Comparison of ENCODE assay signal across 15 cellular contexts in the genomic region with DNA sequence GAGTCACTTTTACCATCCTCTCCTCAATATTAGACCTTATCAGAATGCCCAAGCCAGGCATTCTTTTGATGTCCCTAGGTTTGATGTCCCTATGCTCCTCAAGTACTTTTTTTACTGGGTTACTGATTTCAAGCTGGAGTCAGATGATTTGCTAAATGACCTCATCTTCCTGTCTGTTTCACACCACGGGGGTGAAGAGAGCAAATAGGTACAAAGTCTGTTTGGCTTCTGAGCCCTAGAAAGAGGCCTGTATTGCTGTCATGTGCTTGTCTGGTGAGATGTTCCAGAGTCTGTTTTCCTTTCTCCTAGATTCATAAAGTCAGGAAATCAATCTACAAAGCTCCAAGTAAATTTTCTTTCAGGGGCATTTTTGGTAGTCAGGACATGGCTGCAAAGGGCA. TPM values are rescaled to one million over a fixed set of nuclear protein-coding genes. Genes with fewer than 3 reads are reported as not detected.
DNase-seq lines count a peak whose midpoint lies in the region; ATAC-seq and TF ChIP-seq lines count a peak whose summit lies in the region.
"Had no signal": no experiment of that assay in that cellular context is flagged by ENCODE, and none has a peak within 500 bp of the region (broad histone marks: within the 10 kb centered on the region; RNA-seq: fewer than 3 reads in every experiment).

No MANE protein-coding gene starts in this region.

- peak; percentile 55 for DNase-seq in choroid plexus epithelial cell (ENCODE audit: low read depth)
- no peak for DNase-seq in mesenchymal stem cell
- no peak for DNase-seq in stimulated activated CD8-positive, alpha-beta memory T cell treated with anti-CD3 and anti-CD28 coated beads, Interleukin-4, amount 100 ng/mL, for 48 hours
- no peak for DNase-seq in AML-193 (lab: John Stamatoyannopoulos, UW)
- no peak for DNase-seq in right cardiac atrium
- no peak for DNase-seq in erythroblast (lab: John Stamatoyannopoulos, UW)
- DNase-seq: activated CD8-positive, alpha-beta memory T cell treated with anti-CD3 and anti-CD28 coated beads, Interleukin-2, amount 50 U/mL, for 48 hours; gastrocnemius medialis; left ventricle myocardium inferior; NCI-H1417 treated with DMSO at 0.1 percent for 48 hours; spleen; tibial artery had no signal

- no peak for TF ChIP-seq CTCF in choroid plexus epithelial cell (conservative IDR thresholded peaks at IDR 0.05; ENCODE audit: low read depth, low read length)

- no peaks in the 10 kb centered on the region for H3K79me1 ChIP-seq in mesenchymal stem cell (replicated peaks; ENCODE audit: low read length, poor library complexity, severe bottlenecking)

- H3K4me1 ChIP-seq in ACC112 (ENCODE audit: control insufficient read depth, insufficient read depth, low read length, unreplicated experiment): peaks cover 33% of the 10 kb centered on the region
- no peaks in the 10 kb centered on the region for H3K4me1 ChIP-seq in mesenchymal stem cell (ENCODE audit: control insufficient read depth, insufficient read depth, low read depth, low read length)
- H3K4me1 ChIP-seq in right cardiac atrium (ENCODE audit: control insufficient read depth, insufficient read depth, low read length): no peaks in the 10 kb centered on the region
- H3K4me1 ChIP-seq: gastrocnemius medialis had no signal

- no peak overlapping the region for H2BK5ac ChIP-seq in mesenchymal stem cell (ENCODE audit: low read depth, low read length, poor library complexity, severe bottlenecking)

- H2BK120ac ChIP-seq in mesenchymal stem cell (ENCODE audit: low read depth, low read length): no peak overlapping the region

- H4K8ac ChIP-seq in mesenchymal stem cell (ENCODE audit: low read length): no peak overlapping the region

- H2BK15ac ChIP-seq in mesenchymal stem cell (ENCODE audit: low read depth, poor library complexity, severe bottlenecking): no peak overlapping the region

- no peaks in the 10 kb centered on the region for H3K27me3 ChIP-seq in ACC112 (ENCODE audit: insufficient read depth, low read length)
- H3K27me3 ChIP-seq in mesenchymal stem cell (ENCODE audit: control insufficient read depth in 1 of 2, insufficient read depth in 1 of 2, low read length in 2 of 2): no peaks in the 10 kb centered on the region
- H3K27me3 ChIP-seq in right cardiac atrium (ENCODE audit: control insufficient read depth, insufficient read depth): no peaks in the 10 kb centered on the region
- H3K27me3 ChIP-seq: gastrocnemius medialis, neutrophil, spleen, tibial artery had no signal

- no peaks in the 10 kb centered on the region for H3K79me2 ChIP-seq in ACC112 (ENCODE audit: control insufficient read depth, insufficient read depth, low read length, unreplicated experiment)

- intact Hi-C loops in right cardiac atrium (cut with DNase I): no loop called here

- no peak overlapping the region for H3K9ac ChIP-seq in mesenchymal stem cell (ENCODE audit: low read length)

- ATAC-seq in HG03196 (IDR thresholded peaks at IDR 0.05; ENCODE audit: unreplicated experiment) (peak; percentile 58), right cardiac atrium (no peak)
- ATAC-seq: gastrocnemius medialis had no signal

- H3K14ac ChIP-seq in mesenchymal stem cell (ENCODE audit: low read length in 2 of 2): no peak overlapping the region

- peak overlapping the region in 1 of 2 experiments; percentile 18 for H2BK12ac ChIP-seq in mesenchymal stem cell (ENCODE audit: low read length in 2 of 2)

- H3K9me3 ChIP-seq in mesenchymal stem cell (ENCODE audit: control insufficient read depth, low read length): no peaks in the 10 kb centered on the region
- peaks cover 5% of the 10 kb centered on the region for H3K9me3 ChIP-seq in right cardiac atrium (ENCODE audit: control insufficient read depth, low read length)
- H3K9me3 ChIP-seq: gastrocnemius medialis, left ventricle myocardium inferior, neutrophil, spleen, tibial artery had no signal

- H3K23ac ChIP-seq in mesenchymal stem cell (ENCODE audit: low read length in 2 of 2): no peak overlapping the region

- H3K4ac ChIP-seq in mesenchymal stem cell (ENCODE audit: low read depth in 1 of 2, low read length in 2 of 2): no peak overlapping the region

- peak overlapping the region; percentile 49 for H2AK5ac ChIP-seq in mesenchymal stem cell (ENCODE audit: low read length, severe bottlenecking)

- H3K27ac ChIP-seq in ACC112 (ENCODE audit: low read depth, low read length) (no peak overlapping the region), mesenchymal stem cell (ENCODE audit: low read length, poor library complexity, severe bottlenecking) (peak overlapping the region; percentile 84), right cardiac atrium (ENCODE audit: low read length) (no peak overlapping the region)
- H3K27ac ChIP-seq: gastrocnemius medialis, left ventricle myocardium inferior, neutrophil, spleen, tibial artery had no signal

- H3K4me3 ChIP-seq in ACC112 (ENCODE audit: low read depth, low read length): no peak overlapping the region
- no peak overlapping the region for H3K4me3 ChIP-seq in choroid plexus epithelial cell (ENCODE audit: low read depth, low read length)
- H3K4me3 ChIP-seq in mesenchymal stem cell (ENCODE audit: insufficient read depth in 1 of 2, low read depth in 1 of 2, low read length in 2 of 2): no peak overlapping the region
- no peak overlapping the region for H3K4me3 ChIP-seq in right cardiac atrium (ENCODE audit: low read length)
- H3K4me3 ChIP-seq: gastrocnemius medialis, left ventricle myocardium inferior, spleen, tibial artery had no signal

- H3K36me3 ChIP-seq in ACC112 (ENCODE audit: insufficient read depth, low read length) (no peaks in the 10 kb centered on the region), mesenchymal stem cell (ENCODE audit: control insufficient read depth in 1 of 2, insufficient read depth in 2 of 2, low read depth in 1 of 2, low read length in 2 of 2) (no peaks in the 10 kb centered on the region)
- H3K36me3 ChIP-seq: gastrocnemius medialis, left ventricle myocardium inferior, neutrophil, spleen, tibial artery had no signal

- H2AFZ ChIP-seq in ACC112 (ENCODE audit: low read length, unreplicated experiment): peak overlapping the region; percentile 20
- no peak overlapping the region for H2AFZ ChIP-seq in mesenchymal stem cell (ENCODE audit: low read depth, low read length)

- no peak overlapping the region for H3K18ac ChIP-seq in mesenchymal stem cell (ENCODE audit: low read depth in 1 of 2, low read length in 2 of 2)

- WGBS in mesenchymal stem cell: no CpG with 5 or more reads among the region's 1 CpG
- WGBS in right cardiac atrium: 11% methylated on average over 1 of the region's 1 CpG

- peak overlapping the region; percentile 41 for H3K4me2 ChIP-seq in mesenchymal stem cell (ENCODE audit: low read length, poor library complexity, severe bottlenecking)

- no peak overlapping the region for H4K91ac ChIP-seq in mesenchymal stem cell (ENCODE audit: low read length)

- no peak for TF ChIP-seq POLR2A in erythroblast (IDR thresholded peaks at IDR 0.05; ENCODE audit: low read length)

RNA-seq across cellular contexts. Expression of a gene that starts 12.7 kb away (rescaled TPM):
- polyA plus RNA-seq in mesenchymal stem cell (2013, experiment 1 of 2): 87.8 TPM
- 86.6 TPM for polyA plus RNA-seq in mesenchymal stem cell (2013, experiment 2 of 2)
- total RNA-seq in right cardiac atrium: 10 to 100 TPM; 21.8 to 27.8 (median 24.6) TPM
- 6.5 TPM for polyA plus RNA-seq in right cardiac atrium
